Comparison of ENCODE assay signal across 8 cellular contexts in the genomic region with DNA sequence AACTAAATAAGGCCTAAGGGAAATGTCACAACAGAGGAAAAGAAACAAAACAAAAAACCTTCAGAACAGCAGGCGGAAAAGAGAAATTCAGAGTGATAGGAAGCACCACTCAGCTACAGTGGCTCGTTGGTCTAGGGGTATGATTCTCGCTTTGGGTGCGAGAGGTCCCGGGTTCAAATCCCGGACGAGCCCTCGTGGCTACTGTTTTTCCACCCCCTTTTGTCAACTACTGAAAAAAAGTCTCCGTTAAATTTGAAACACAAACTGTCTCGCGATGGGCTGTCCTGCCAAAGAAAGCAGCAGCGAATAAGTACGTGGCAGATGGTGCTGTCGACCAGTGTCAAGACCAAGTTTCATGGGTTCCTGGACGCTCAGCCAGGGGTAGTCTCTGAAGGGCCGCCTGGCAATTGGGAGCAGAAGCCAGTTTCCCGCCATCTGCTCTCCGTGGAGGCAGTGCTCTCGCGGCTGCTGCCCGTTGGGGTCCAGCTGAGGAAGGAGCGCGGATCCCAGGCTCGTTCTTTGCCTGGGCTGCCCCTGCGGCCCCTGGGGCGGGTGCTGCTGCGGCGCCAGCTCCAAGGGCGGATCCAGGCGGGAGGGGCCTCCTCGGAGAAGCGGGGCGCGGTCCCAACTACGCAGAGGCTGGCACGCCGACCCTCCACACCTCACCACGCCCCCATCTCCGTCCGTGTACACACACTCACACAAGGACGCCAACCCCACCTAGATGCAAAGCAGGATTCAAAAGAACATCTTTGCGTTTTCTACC. TPM values are rescaled to one million over a fixed set of nuclear protein-coding genes. Genes with fewer than 3 reads are reported as not detected.
DNase-seq lines count a peak whose midpoint lies in the region; ATAC-seq and TF ChIP-seq lines count a peak whose summit lies in the region.

A gene with protein sequence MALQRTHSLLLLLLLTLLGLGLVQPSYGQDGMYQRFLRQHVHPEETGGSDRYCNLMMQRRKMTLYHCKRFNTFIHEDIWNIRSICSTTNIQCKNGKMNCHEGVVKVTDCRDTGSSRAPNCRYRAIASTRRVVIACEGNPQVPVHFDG (plus strand): TSS at position 665 of the 766 bp plus-strand sequence. CDS start 14,812 bp downstream, outside the sequence.

- H3K27me3 ChIP-seq in rectal smooth muscle tissue (ENCODE audit: control insufficient read depth, insufficient read depth, low read length): no peaks in the 10 kb centered on the region

- no peak for TF ChIP-seq CTCF in LNCaP clone FGC (IDR thresholded peaks at IDR 0.05; ENCODE audit: control insufficient read depth, extremely low read depth, insufficient read depth)

- no peaks in the 10 kb centered on the region for H3K36me3 Mint-ChIP-seq in T-helper 2 cell treated with Interferon-gamma antibody and Interleukin-4, amounts not matched to agents 5 μg/mL and 100 μg/mL, for 36 hours (ENCODE audit: low read depth)

- H3K27ac ChIP-seq in rectal smooth muscle tissue (ENCODE audit: low read depth, low read length) (peak within 1 kb of the TSS; percentile 99), urinary bladder (ENCODE audit: low read depth) (peak within 1 kb of the TSS; percentile 100)

- no peak within 1 kb of the TSS for H3K4me3 Mint-ChIP-seq in T-helper 2 cell treated with Interferon-gamma antibody and Interleukin-4, amounts not matched to agents 5 μg/mL and 100 μg/mL, for 36 hours

- H3K36me3 ChIP-seq in rectal smooth muscle tissue (ENCODE audit: control insufficient read depth, insufficient read depth, low read length): no peaks in the 10 kb centered on the region
- no peaks in the 10 kb centered on the region for H3K36me3 ChIP-seq in urinary bladder (ENCODE audit: insufficient read depth)

- DNase-seq in Caki2 (ENCODE audit: low read depth) (peak; percentile 87), LNCaP clone FGC (ENCODE audit: low read depth) (peak; percentile 74), anterior cingulate cortex (lab: John Stamatoyannopoulos, UW) (peak in 56 of 58 donors; percentile 26 to 86 (median 66)), hepatic stellate cell (ENCODE audit: low spot score) (peak; percentile 81)
- peak; percentile 71 for DNase-seq in T-helper 2 cell treated with Interferon-gamma antibody and Interleukin-4, amounts not matched to agents 5 μg/mL and 100 μg/mL, for 36 hours (ENCODE audit: low spot score)

- H3K4me1 ChIP-seq in rectal smooth muscle tissue (ENCODE audit: control insufficient read depth, insufficient read depth, low read length) (peaks cover 7% of the 10 kb centered on the region), urinary bladder (ENCODE audit: insufficient read depth) (no peaks in the 10 kb centered on the region)

- peak within 1 kb of the TSS; percentile 61 for H3K27ac Mint-ChIP-seq in T-helper 2 cell treated with Interferon-gamma antibody and Interleukin-4, amounts not matched to agents 5 μg/mL and 100 μg/mL, for 36 hours

- WGBS in urinary bladder: under 1% methylated on average over 42 of the region's 42 CpGs

- H3K27me3 Mint-ChIP-seq in T-helper 2 cell treated with Interferon-gamma antibody and Interleukin-4, amounts not matched to agents 5 μg/mL and 100 μg/mL, for 36 hours (ENCODE audit: low read depth): no peaks in the 10 kb centered on the region

- in situ Hi-C loops in Caki2 (cut with HindIII; ENCODE audit: low pct_unique_long_range_greater_than_20kb, low sequenced_read_pairs): no loop called here

- H3K9ac ChIP-seq in rectal smooth muscle tissue (ENCODE audit: low read length): peak within 1 kb of the TSS; percentile 99

- peak within 1 kb of the TSS; percentile 79 for H3K4me3 ChIP-seq in LNCaP clone FGC (ENCODE audit: low read depth, low read length)
- H3K4me3 ChIP-seq in rectal smooth muscle tissue (ENCODE audit: low read length): peak within 1 kb of the TSS; percentile 91
- peak within 1 kb of the TSS; percentile 55 for H3K4me3 ChIP-seq in urinary bladder (ENCODE audit: low read depth, low read length)

- peak; percentile 20 for ATAC-seq in GM21423 (IDR thresholded peaks at IDR 0.05; ENCODE audit: unreplicated experiment)

- peaks cover 11% of the 10 kb centered on the region for H3K4me1 Mint-ChIP-seq in T-helper 2 cell treated with Interferon-gamma antibody and Interleukin-4, amounts not matched to agents 5 μg/mL and 100 μg/mL, for 36 hours (ENCODE audit: low read depth)

- H3K9me3 Mint-ChIP-seq in T-helper 2 cell treated with Interferon-gamma antibody and Interleukin-4, amounts not matched to agents 5 μg/mL and 100 μg/mL, for 36 hours: no peaks in the 10 kb centered on the region

RNA-seq across cellular contexts. Expression of the gene that starts here (rescaled TPM):
- 18.5 and 21.6 TPM in 2 replicates for total RNA-seq in Caki2 (2014; rRNA removed; shearing (Covaris generic); ENCODE audit: low replicate concordance)
- total RNA-seq in urinary bladder: 39.5 TPM
- 135 TPM for polyA plus RNA-seq in urinary bladder

Comparison
In these comparisons a context has a peak if more than half of its experiments do, and no peak if none do; other contexts are left out.
1. Peak in every context shown above with its lines: DNase-seq, ATAC-seq, H3K4me3 ChIP-seq and H3K27ac ChIP-seq.